In the genomic region with DNA sequence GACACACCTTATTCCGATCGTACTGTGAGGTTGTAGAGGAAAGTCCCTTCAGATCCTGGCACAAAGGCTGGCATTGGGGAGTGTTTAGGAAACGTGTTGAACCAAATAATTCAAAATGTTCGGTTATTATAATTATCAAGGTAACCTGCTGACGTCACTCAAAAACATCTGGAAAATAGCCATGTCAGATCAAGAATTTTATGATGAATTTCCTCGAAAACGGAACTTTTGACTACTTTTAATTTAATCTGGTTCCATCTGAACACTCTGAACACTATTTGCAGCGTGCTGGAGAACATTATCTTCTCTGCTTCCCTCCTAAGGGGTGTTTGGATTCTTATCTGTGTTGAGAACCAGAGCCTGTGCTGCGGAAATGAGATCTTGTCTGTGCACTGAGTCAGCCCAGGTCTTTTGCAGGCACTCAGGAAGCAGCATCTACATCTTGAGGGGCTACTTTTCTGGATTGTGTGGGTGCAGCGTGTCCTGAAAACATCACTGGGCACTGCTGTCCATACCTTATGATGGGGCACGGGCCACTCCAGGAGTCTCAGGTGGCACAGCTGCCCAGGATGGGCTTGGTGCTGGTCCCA, we compare ENCODE assay signal across 13 cellular contexts.
"Had no signal": no experiment of that assay in that cellular context is flagged by ENCODE, and none has a peak within 500 bp of the region (broad histone marks: within the 10 kb centered on the region; RNA-seq: fewer than 3 reads in every experiment).

No MANE protein-coding gene starts in this region.

- DNase-seq: activated naive CD4-positive, alpha-beta T cell treated with anti-CD3 and anti-CD28 coated beads for 36 hours; activated T-cell treated with anti-CD3 and anti-CD28 coated beads for 4 hours; esophagus squamous epithelium; nephron progenitor cell; stomach; upper lobe of right lung had no signal

- H3K27me3 ChIP-seq: cardiac muscle cell, esophagus squamous epithelium, right lobe of liver, stomach, upper lobe of right lung had no signal

- H3K27ac Mint-ChIP-seq: activated naive CD4-positive, alpha-beta T cell treated with anti-CD3 and anti-CD28 coated beads for 36 hours; activated T-helper 2 cell treated with anti-CD3 and anti-CD28 coated beads, Interferon-gamma antibody, Interleukin-2, Interleukin-4, amounts not matched to agents 10 μg/mL and 5 μg/mL and 100 μg/mL, durations not matched to agents 14 hours and 24 hours and 36 hours; mesothelial cell of epicardium; nephron progenitor cell; T-helper 1 cell treated with Interleukin-12 subunit alpha and Interleukin-12 subunit beta and Interleukin-4 antibody, amounts not matched to agents 30 μg/mL and 1 μg/mL, for 36 hours had no signal

- FAIRE-seq: colon had no signal

- ATAC-seq: right lobe of liver, upper lobe of right lung had no signal

- H3K36me3 ChIP-seq: cardiac muscle cell, esophagus squamous epithelium, right lobe of liver, stomach, thoracic aorta, upper lobe of right lung had no signal

- H3K9me3 ChIP-seq: esophagus squamous epithelium, right lobe of liver, stomach, thoracic aorta, upper lobe of right lung had no signal

- H3K4me3 ChIP-seq: cardiac muscle cell, esophagus squamous epithelium, right lobe of liver, stomach, thoracic aorta, upper lobe of right lung had no signal

- H3K4me1 ChIP-seq: right lobe of liver, upper lobe of right lung had no signal

- H3K9me3 Mint-ChIP-seq: activated T-helper 2 cell treated with anti-CD3 and anti-CD28 coated beads, Interferon-gamma antibody, Interleukin-2, Interleukin-4, amounts not matched to agents 10 μg/mL and 5 μg/mL and 100 μg/mL, durations not matched to agents 14 hours and 24 hours and 36 hours; nephron progenitor cell; T-helper 1 cell treated with Interleukin-12 subunit alpha and Interleukin-12 subunit beta and Interleukin-4 antibody, amounts not matched to agents 30 μg/mL and 1 μg/mL, for 36 hours had no signal

- H3K27ac ChIP-seq: cardiac muscle cell, right lobe of liver, thoracic aorta, upper lobe of right lung had no signal

- H3K4me3 Mint-ChIP-seq: activated naive CD4-positive, alpha-beta T cell treated with anti-CD3 and anti-CD28 coated beads for 36 hours; mesothelial cell of epicardium; nephron progenitor cell; T-helper 1 cell treated with Interleukin-12 subunit alpha and Interleukin-12 subunit beta and Interleukin-4 antibody, amounts not matched to agents 30 μg/mL and 1 μg/mL, for 36 hours had no signal
